ENCODE assay signal across 8 cellular contexts in genomic region chr11:44538375-44539054, GRCh38. TPM values are rescaled to one million over a fixed set of nuclear protein-coding genes. Genes with fewer than 3 reads are reported as not detected.
A peak's percentile ranks its signal among the peaks of the same experiment; 100 is the strongest.
DNase-seq lines count a peak whose midpoint lies in the region; ATAC-seq and TF ChIP-seq lines count a peak whose summit lies in the region.

No MANE protein-coding gene starts in this region.

- H3K27me3 ChIP-seq in A673 (replicated peaks; ENCODE audit: insufficient read depth, low read depth, low read length, poor library complexity), result no peaks in the 10 kb centered on the region

- DNase-seq in A673 (ENCODE audit: low spot score), result peak; percentile 93
- DNase-seq in NCI-H774 (lab: John Stamatoyannopoulos, UW), result peak; percentile 39
- peak; percentile 68 to 76 for DNase-seq in activated CD4-positive, alpha-beta T cell treated with anti-CD3 and anti-CD28 coated beads, Interleukin-2, amount 50 U/mL, for 24 hours (ENCODE audit: low read depth in 1 of 2, low spot score in 1 of 2)
- peak; percentile 88 for DNase-seq in ecto neural progenitor cell (ENCODE audit: low spot score)
- peak; percentile 80 for DNase-seq in medulla oblongata (ENCODE audit: extremely low spot score)
- DNase-seq in stimulated activated CD8-positive, alpha-beta memory T cell treated with anti-CD3 and anti-CD28 coated beads, Interleukin-15, amount 100 ng/mL, for 4 hours (ENCODE audit: low read depth in 2 of 2), result peak; percentile 30 to 44

- H3K27ac ChIP-seq in A673 (ENCODE audit: low read depth, low read length, poor library complexity, severe bottlenecking), result no peak overlapping the region

- H3K9me3 ChIP-seq in A673 (ENCODE audit: low read depth, low read length, poor library complexity, severe bottlenecking), result no peaks in the 10 kb centered on the region

- H3K4me1 ChIP-seq in A673 (ENCODE audit: insufficient read depth, low read length, poor library complexity, severe bottlenecking), result peaks cover 8% of the 10 kb centered on the region

- no peak overlapping the region for H3K4me3 ChIP-seq in A673 (ENCODE audit: low read depth, low read length, poor library complexity, severe bottlenecking)

- CTCF ChIA-PET in A673 (lab: Charles Lee), result interaction anchor here (0.5 to 1.5 kb wide), 3 partner anchors 15 to 405 kb away, joined by 3 to 6 read pairs (median 5); no protein-coding TSS in a partner anchor

- ATAC-seq in GM18868 (IDR thresholded peaks at IDR 0.05; ENCODE audit: unreplicated experiment) (peak; percentile 79), HG03460 (IDR thresholded peaks at IDR 0.05; ENCODE audit: unreplicated experiment) (peak; percentile 79)

- H3K36me3 ChIP-seq in A673 (ENCODE audit: insufficient read depth, low read length, poor library complexity, severe bottlenecking), result no peaks in the 10 kb centered on the region

- POLR2A ChIA-PET in A673 (lab: Charles Lee; ENCODE audit: low non-redundant PET), result no interaction called here

- peak; percentile 100 for TF ChIP-seq CTCF in A673 (conservative IDR thresholded peaks at IDR 0.05; ENCODE audit: low read depth, low read length)

- intact Hi-C loops in A673 (cut with micrococcal nuclease; ENCODE audit: unreplicated experiment), result loop anchor here (1.0 to 5.0 kb wide), 5 partner anchors 186 to 444 kb away; no protein-coding TSS in a partner anchor

- BruUV-seq in A673 (replicated peaks; lab: Mats Ljungman, UMichigan), result no TSS peak

RNA-seq across cellular contexts. Expression of gene CD82, which starts 26.9 kb away (rescaled TPM):
- 8.2 and 16.0 TPM in 2 replicates for total RNA-seq in A673 (2021)

Comparison
In these comparisons a context has a peak if more than half of its experiments do, and no peak if none do; other contexts are left out.
1. DNase-seq: peak in every context shown above with its lines; median percentile 93 in A673; 88 in ecto neural progenitor cell; 80 in medulla oblongata; 72 in activated CD4-positive, alpha-beta T cell treated with anti-CD3 and anti-CD28 coated beads, Interleukin-2, amount 50 U/mL, for 24 hours; 39 in NCI-H774; 37 in stimulated activated CD8-positive, alpha-beta memory T cell treated with anti-CD3 and anti-CD28 coated beads, Interleukin-15, amount 100 ng/mL, for 4 hours.